In genomic region chr2:68751397-68752339, GRCh38 we compare ENCODE assay signal across 8 cellular contexts. TPM values are rescaled to one million over a fixed set of nuclear protein-coding genes. Genes with fewer than 3 reads are reported as not detected.
A peak's percentile ranks its signal among the peaks of the same experiment; 100 is the strongest.
DNase-seq lines count a peak whose midpoint lies in the region; ATAC-seq and TF ChIP-seq lines count a peak whose summit lies in the region.

No MANE protein-coding gene starts in this region.

- peaks cover 4% of the 10 kb centered on the region for H3K9me3 Mint-ChIP-seq in memory B cell

- no peak overlapping the region for H3K4me3 ChIP-seq in BLaER1
- peak overlapping the region in 19 of 59 donors; percentile 2 to 40 (median 26) for H3K4me3 ChIP-seq in dorsolateral prefrontal cortex

- peaks cover 54% of the 10 kb centered on the region for H3K4me1 Mint-ChIP-seq in memory B cell

- H3K36me3 ChIP-seq in BLaER1 = peaks cover 58% of the 10 kb centered on the region

- peak; percentile 62 to 99 (median 96) for TF ChIP-seq CTCF in dorsolateral prefrontal cortex (IDR thresholded peaks at IDR 0.05 in 54 of 56, conservative IDR thresholded peaks at IDR 0.05 in 2 of 56; ENCODE audit: low read depth in 1 of 56, partially characterized antibody in 56 of 56)

- intact Hi-C loops in dorsolateral prefrontal cortex (cut with DNase I) = loop anchor here (2.0 to 5.0 kb wide), 5 partner anchors 76 to 176 kb away; no protein-coding TSS in a partner anchor

- H3K27ac ChIP-seq in BLaER1 (peak overlapping the region; percentile 47), dorsolateral prefrontal cortex (peak overlapping the region in 4 of 59 donors; percentile 5 to 32 (median 21))

- peak overlapping the region; percentile 36 for H3K9ac ChIP-seq in BLaER1

- H3K9me3 ChIP-seq in BLaER1 = peaks cover 25% of the 10 kb centered on the region

- H3K27me3 ChIP-seq in BLaER1 (no peaks in the 10 kb centered on the region), dorsolateral prefrontal cortex (no peaks in the 10 kb centered on the region)

- H4K20me1 ChIP-seq in BLaER1 = peaks cover 44% of the 10 kb centered on the region; the same call in 1 of the 2 replicates

- no peaks in the 10 kb centered on the region for H3K27me3 Mint-ChIP-seq in memory B cell

- peak overlapping the region; percentile 50 for H3K4me3 Mint-ChIP-seq in memory B cell

- DNase-seq in NCI-H748 (lab: John Stamatoyannopoulos, UW; ENCODE audit: unreplicated experiment) (peak; percentile 81), dorsolateral prefrontal cortex (peak; percentile 67 to 93 (median 88)), memory B cell (ENCODE audit: low spot score in 2 of 2) (peak; percentile 91 to 94)
- DNase-seq in activated CD4-positive, alpha-beta T cell treated with anti-CD3 and anti-CD28 coated beads, Interleukin-2, amount 50 U/mL, for 24 hours (ENCODE audit: low read depth in 1 of 2, low spot score in 1 of 2) = peak; percentile 87 to 88
- peak; percentile 73 to 78 for DNase-seq in stimulated activated CD8-positive, alpha-beta memory T cell treated with anti-CD3 and anti-CD28 coated beads, Interleukin-15, amount 100 ng/mL, for 4 hours (ENCODE audit: low read depth in 2 of 2)

- H3K4me2 ChIP-seq in BLaER1 = peak overlapping the region; percentile 57

- peaks cover 31% of the 10 kb centered on the region for H3K36me3 Mint-ChIP-seq in memory B cell

- H3K4me1 ChIP-seq in BLaER1 = peaks cover 63% of the 10 kb centered on the region

- H3K27ac Mint-ChIP-seq in memory B cell = peak overlapping the region; percentile 94

- ATAC-seq in GM19324 (IDR thresholded peaks at IDR 0.05; ENCODE audit: low FRiP score, unreplicated experiment) = peak; percentile 82
- peak; percentile 88 for ATAC-seq in HG03520 (IDR thresholded peaks at IDR 0.05; ENCODE audit: unreplicated experiment)
- ATAC-seq in memory B cell (ENCODE audit: low read depth) = peak; percentile 97

RNA-seq across cellular contexts. Expression of gene ARHGAP25, which starts 17.1 kb away (rescaled TPM):
- 10 to 100 TPM in 20 of 120 experiments, 1 to 10 TPM in 100; 1.8 to 15.0 (median 7.5) TPM for total RNA-seq in dorsolateral prefrontal cortex
